Comparison of ENCODE assay signal across 9 cellular contexts in genomic region chr5:157912621-157913325, GRCh38. TPM values are rescaled to one million over a fixed set of nuclear protein-coding genes. Genes with fewer than 3 reads are reported as not detected.
DNase-seq lines count a peak whose midpoint lies in the region; ATAC-seq and TF ChIP-seq lines count a peak whose summit lies in the region.
"Had no signal": no experiment of that assay in that cellular context is flagged by ENCODE, and none has a peak within 500 bp of the region (broad histone marks: within the 10 kb centered on the region; RNA-seq: fewer than 3 reads in every experiment).

No MANE protein-coding gene starts in this region.

- no peak overlapping the region for H3K4me3 Mint-ChIP-seq in osteocyte (ENCODE audit: unreplicated experiment)
- H3K4me3 Mint-ChIP-seq: CD4-positive, CD25-positive, alpha-beta regulatory T cell had no signal

- H3K4me1 Mint-ChIP-seq in osteocyte (ENCODE audit: unreplicated experiment): peaks cover 6% of the 10 kb centered on the region

- H3K36me3 ChIP-seq in SJCRH30: no peaks in the 10 kb centered on the region

- no peaks in the 10 kb centered on the region for H3K36me3 Mint-ChIP-seq in osteocyte (ENCODE audit: unreplicated experiment)
- H3K36me3 Mint-ChIP-seq: CD4-positive, CD25-positive, alpha-beta regulatory T cell had no signal

- no peaks in the 10 kb centered on the region for H3K4me1 ChIP-seq in SJCRH30

- H3K9me3 ChIP-seq in SJCRH30 (replicated peaks): no peaks in the 10 kb centered on the region

- no peaks in the 10 kb centered on the region for H3K27me3 ChIP-seq in SJCRH30

- TF ChIP-seq CTCF in C4-2B (conservative IDR thresholded peaks at IDR 0.05): no peak
- no peak for TF ChIP-seq CTCF in epithelial cell of esophagus (IDR thresholded peaks at IDR 0.05; ENCODE audit: insufficient read depth, low read depth, low read length, missing control alignments)
- no peak for TF ChIP-seq CTCF in osteocyte (IDR thresholded peaks at IDR 0.05)

- H3K27me3 Mint-ChIP-seq in osteocyte (ENCODE audit: unreplicated experiment): peaks cover 10% of the 10 kb centered on the region

- DNase-seq in epithelial cell of esophagus (ENCODE audit: low read depth) (peak; percentile 89), medulla oblongata (ENCODE audit: extremely low spot score) (no peak), NCI-H1930 (lab: John Stamatoyannopoulos, UW) (no peak), SJCRH30 (no peak), osteocyte (ENCODE audit: extremely low spot score, unreplicated experiment) (no peak)
- DNase-seq: CD4-positive, CD25-positive, alpha-beta regulatory T cell had no signal

- no peaks in the 10 kb centered on the region for H3K9me3 Mint-ChIP-seq in osteocyte (ENCODE audit: unreplicated experiment)
- H3K9me3 Mint-ChIP-seq: CD4-positive, CD25-positive, alpha-beta regulatory T cell had no signal

- H3K27ac Mint-ChIP-seq in osteocyte (ENCODE audit: unreplicated experiment): no peak overlapping the region
- H3K27ac Mint-ChIP-seq: CD4-positive, CD25-positive, alpha-beta regulatory T cell had no signal

- H3K27ac ChIP-seq in C4-2B (peak overlapping the region; percentile 45), SJCRH30 (no peak overlapping the region)

- H3K4me3 ChIP-seq in epithelial cell of esophagus (ENCODE audit: low read length) (peak overlapping the region; percentile 4), SJCRH30 (no peak overlapping the region)

- ATAC-seq in GM21423 (IDR thresholded peaks at IDR 0.05; ENCODE audit: unreplicated experiment) (peak; percentile 94), HG03571 (IDR thresholded peaks at IDR 0.05; ENCODE audit: unreplicated experiment) (peak; percentile 94)

RNA-seq across cellular contexts. Expression of gene CLINT1, which starts 53.8 kb away (rescaled TPM):
- 77.5 and 83.2 TPM in 2 replicates for total RNA-seq in SJCRH30 (2014; rRNA removed; shearing (Covaris generic))
- total RNA-seq in osteocyte: 62.2 and 62.3 TPM in 2 replicates
